ENCODE assay signal across 8 cellular contexts in the genomic region with DNA sequence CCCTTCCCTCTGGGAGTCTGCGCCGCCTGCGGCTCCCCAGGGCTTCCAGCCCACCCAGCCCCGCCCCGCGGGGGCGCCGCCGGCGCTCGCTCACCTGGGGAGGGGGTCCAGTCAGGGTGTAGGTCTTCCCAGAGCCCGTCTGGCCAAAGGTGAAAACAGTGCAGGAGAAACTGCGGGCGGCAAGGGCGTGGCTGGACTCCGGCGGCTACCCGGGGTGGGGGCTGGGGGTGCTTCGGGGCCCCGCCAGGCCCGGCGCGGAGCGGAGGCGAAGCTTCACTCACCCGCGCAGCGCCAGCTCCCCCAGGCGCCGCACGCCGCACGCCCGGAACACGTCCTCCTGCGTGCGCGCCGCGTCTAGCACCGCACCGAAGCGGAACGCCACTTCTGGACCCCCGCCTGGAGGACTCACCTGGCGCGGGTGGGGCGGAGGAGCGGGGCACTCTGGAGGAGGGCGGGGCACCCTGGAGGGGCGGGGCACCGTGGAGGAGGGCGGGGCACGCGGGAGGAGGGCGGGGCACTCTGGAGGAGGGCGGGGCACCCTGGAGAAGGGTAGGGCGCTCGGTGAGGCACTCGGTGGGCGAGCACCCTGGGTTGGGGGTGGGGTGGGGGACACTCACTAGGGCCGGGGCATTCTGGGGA. TPM values are rescaled to one million over a fixed set of nuclear protein-coding genes. Genes with fewer than 3 reads are reported as not detected.
DNase-seq lines count a peak whose midpoint lies in the region; ATAC-seq and TF ChIP-seq lines count a peak whose summit lies in the region.

No MANE protein-coding gene starts in this region.

- H3K4me3 Mint-ChIP-seq in activated CD8-positive, alpha-beta memory T cell treated with anti-CD3 and anti-CD28 coated beads, Interleukin-2, amount 10 ng/mL, durations not matched to agents 7 days and 5 days, result no peak overlapping the region
- H3K4me3 Mint-ChIP-seq in activated CD8-positive, alpha-beta T cell treated with anti-CD3 and anti-CD28 coated beads, Interleukin-2, amount 10 ng/mL, durations not matched to agents 7 days and 5 days, result no peak overlapping the region

- CTCF ChIA-PET in activated CD8-positive, alpha-beta memory T cell treated with anti-CD3 and anti-CD28 coated beads, Interleukin-2, amount 10 ng/mL, durations not matched to agents 7 days and 5 days (lab: Charles Lee), result interaction anchor here (1.1 to 3.2 kb wide), 2 partner anchors 15 kb away, joined by 3 to 13 read pairs; no protein-coding TSS in a partner anchor
- CTCF ChIA-PET in activated CD8-positive, alpha-beta T cell treated with anti-CD3 and anti-CD28 coated beads, Interleukin-2, amount 10 ng/mL, durations not matched to agents 7 days and 5 days (lab: Charles Lee), result interaction anchor here (1.6 to 1.8 kb wide), 2 partner anchors 10 to 16 kb away, joined by 5 to 7 read pairs; no protein-coding TSS in a partner anchor

- H3K4me1 Mint-ChIP-seq in activated CD8-positive, alpha-beta memory T cell treated with anti-CD3 and anti-CD28 coated beads, Interleukin-2, amount 10 ng/mL, durations not matched to agents 7 days and 5 days, result no peaks in the 10 kb centered on the region
- H3K4me1 Mint-ChIP-seq in activated CD8-positive, alpha-beta T cell treated with anti-CD3 and anti-CD28 coated beads, Interleukin-2, amount 10 ng/mL, durations not matched to agents 7 days and 5 days (ENCODE audit: low read depth), result no peaks in the 10 kb centered on the region

- no peaks in the 10 kb centered on the region for H3K36me3 Mint-ChIP-seq in activated CD8-positive, alpha-beta memory T cell treated with anti-CD3 and anti-CD28 coated beads, Interleukin-2, amount 10 ng/mL, durations not matched to agents 7 days and 5 days
- no peaks in the 10 kb centered on the region for H3K36me3 Mint-ChIP-seq in activated CD8-positive, alpha-beta T cell treated with anti-CD3 and anti-CD28 coated beads, Interleukin-2, amount 10 ng/mL, durations not matched to agents 7 days and 5 days (ENCODE audit: low read depth)

- DNase-seq in activated CD8-positive, alpha-beta memory T cell treated with anti-CD3 and anti-CD28 coated beads, Interleukin-2, amount 10 ng/mL, durations not matched to agents 7 days and 5 days, result no peak
- DNase-seq in activated CD8-positive, alpha-beta memory T cell treated with anti-CD3 and anti-CD28 coated beads for 24 hours, result no peak
- DNase-seq in activated CD8-positive, alpha-beta T cell treated with anti-CD3 and anti-CD28 coated beads, Interleukin-2, amount 10 ng/mL, durations not matched to agents 7 days and 5 days, result peak; percentile 26
- DNase-seq in hepatocyte (ENCODE audit: low spot score), result peak; percentile 84
- DNase-seq in gastrocnemius medialis, result no peak
- DNase-seq in effector CD8-positive, alpha-beta T cell (lab: John Stamatoyannopoulos, UW), result no peak
- DNase-seq in GM10266 (ENCODE audit: extremely low spot score), result no peak
- no peak for DNase-seq in T-helper 9 cell

- intact Hi-C loops in gastrocnemius medialis (cut with DNase I; ENCODE audit: low total_unique reads), result no loop called here

- no peak for TF ChIP-seq CTCF in hepatocyte (IDR thresholded peaks at IDR 0.05; ENCODE audit: poor library complexity)
- TF ChIP-seq CTCF in gastrocnemius medialis (IDR thresholded peaks at IDR 0.05 in 4 of 5, conservative IDR thresholded peaks at IDR 0.05 in 1 of 5), result no peak
- no peak for TF ChIP-seq CTCF in GM10266 (IDR thresholded peaks at IDR 0.05; ENCODE audit: control insufficient read depth, insufficient read depth, low read depth, missing control alignments)

- peak; percentile 72 for ATAC-seq in activated CD8-positive, alpha-beta memory T cell treated with anti-CD3 and anti-CD28 coated beads, Interleukin-2, amount 10 ng/mL, durations not matched to agents 7 days and 5 days
- peak; percentile 70 for ATAC-seq in activated CD8-positive, alpha-beta T cell treated with anti-CD3 and anti-CD28 coated beads, Interleukin-2, amount 10 ng/mL, durations not matched to agents 7 days and 5 days
- peak; percentile 44 to 88 for ATAC-seq in gastrocnemius medialis

- H3K36me3 ChIP-seq in hepatocyte (replicated peaks; ENCODE audit: insufficient read depth, low read depth) (no peaks in the 10 kb centered on the region), gastrocnemius medialis (no peaks in the 10 kb centered on the region)

- H3K4me1 ChIP-seq in hepatocyte (ENCODE audit: insufficient read depth) (peaks cover 4% of the 10 kb centered on the region), gastrocnemius medialis (peaks cover 0 to 6% of the 10 kb centered on the region in 2 donors)

- 1% methylated on average over 14 of the region's 62 CpGs for WGBS in hepatocyte (ENCODE audit: low lambda C conversion rate, missing lambda C conversion rate)

- in situ Hi-C loops in gastrocnemius medialis (cut with MboI; ENCODE audit: low sequenced_read_pairs in 4 of 4), result no loop called here

- H3K9me3 ChIP-seq in hepatocyte (ENCODE audit: low read depth) (peaks cover 9% of the 10 kb centered on the region), gastrocnemius medialis (no peaks in the 10 kb centered on the region)

- TF ChIP-seq POLR2A in gastrocnemius medialis (IDR thresholded peaks at IDR 0.05), result no peak

- H3K9me2 ChIP-seq in hepatocyte (replicated peaks; ENCODE audit: insufficient read depth), result no peaks in the 10 kb centered on the region

- POLR2A ChIA-PET in activated CD8-positive, alpha-beta T cell treated with anti-CD3 and anti-CD28 coated beads, Interleukin-2, amount 10 ng/mL, durations not matched to agents 7 days and 5 days (lab: Charles Lee), result no interaction called here

- peaks cover 4% of the 10 kb centered on the region for H3K27me3 ChIP-seq in hepatocyte
- H3K27me3 ChIP-seq in gastrocnemius medialis, result peaks cover 11 to 20% (median 17%) of the 10 kb centered on the region in 3 donors

- H3K9me3 Mint-ChIP-seq in activated CD8-positive, alpha-beta memory T cell treated with anti-CD3 and anti-CD28 coated beads, Interleukin-2, amount 10 ng/mL, durations not matched to agents 7 days and 5 days (ENCODE audit: low read depth), result peaks cover 3% of the 10 kb centered on the region
- H3K9me3 Mint-ChIP-seq in activated CD8-positive, alpha-beta T cell treated with anti-CD3 and anti-CD28 coated beads, Interleukin-2, amount 10 ng/mL, durations not matched to agents 7 days and 5 days (ENCODE audit: insufficient read depth), result peaks cover 3% of the 10 kb centered on the region

- H3K27ac ChIP-seq in hepatocyte, result peak overlapping the region; percentile 80
- H3K27ac ChIP-seq in gastrocnemius medialis, result no peak overlapping the region

- H4K20me1 ChIP-seq in hepatocyte (ENCODE audit: insufficient read depth, poor library complexity, severe bottlenecking), result no peaks in the 10 kb centered on the region

- peak overlapping the region; percentile 66 for H2AFZ ChIP-seq in hepatocyte

- peaks cover 35% of the 10 kb centered on the region for H3K27me3 Mint-ChIP-seq in activated CD8-positive, alpha-beta memory T cell treated with anti-CD3 and anti-CD28 coated beads, Interleukin-2, amount 10 ng/mL, durations not matched to agents 7 days and 5 days
- peaks cover 31% of the 10 kb centered on the region for H3K27me3 Mint-ChIP-seq in activated CD8-positive, alpha-beta T cell treated with anti-CD3 and anti-CD28 coated beads, Interleukin-2, amount 10 ng/mL, durations not matched to agents 7 days and 5 days (ENCODE audit: low read depth)

- no peak overlapping the region for H3K27ac Mint-ChIP-seq in activated CD8-positive, alpha-beta memory T cell treated with anti-CD3 and anti-CD28 coated beads, Interleukin-2, amount 10 ng/mL, durations not matched to agents 7 days and 5 days
- H3K27ac Mint-ChIP-seq in activated CD8-positive, alpha-beta T cell treated with anti-CD3 and anti-CD28 coated beads, Interleukin-2, amount 10 ng/mL, durations not matched to agents 7 days and 5 days, result no peak overlapping the region

- H3K4me3 ChIP-seq in hepatocyte (peak overlapping the region; percentile 61), gastrocnemius medialis (peak overlapping the region; percentile 24 to 56 (median 50))

- peak overlapping the region; percentile 98 for H3K4me2 ChIP-seq in hepatocyte

- no peaks in the 10 kb centered on the region for H3K79me2 ChIP-seq in hepatocyte

RNA-seq across cellular contexts. Expression of a gene that starts 1.0 kb away (rescaled TPM):
- total RNA-seq in activated CD8-positive, alpha-beta memory T cell treated with anti-CD3 and anti-CD28 coated beads, Interleukin-2, amount 10 ng/mL, durations not matched to agents 7 days and 5 days, result not detected
- not detected for total RNA-seq in activated CD8-positive, alpha-beta T cell treated with anti-CD3 and anti-CD28 coated beads, Interleukin-2, amount 10 ng/mL, durations not matched to agents 7 days and 5 days
- total RNA-seq in hepatocyte, result 31.9 and 39.9 TPM in 2 replicates
- 96.5 and 97.3 TPM in 2 replicates for polyA plus RNA-seq in hepatocyte
- total RNA-seq in gastrocnemius medialis, result not detected

RNA-seq across cellular contexts. Expression of a gene that starts 20.0 kb away (rescaled TPM):
- not detected for total RNA-seq in activated CD8-positive, alpha-beta memory T cell treated with anti-CD3 and anti-CD28 coated beads, Interleukin-2, amount 10 ng/mL, durations not matched to agents 7 days and 5 days
- total RNA-seq in activated CD8-positive, alpha-beta T cell treated with anti-CD3 and anti-CD28 coated beads, Interleukin-2, amount 10 ng/mL, durations not matched to agents 7 days and 5 days, result not detected
- total RNA-seq in hepatocyte, result 713 and 736 TPM in 2 replicates
- polyA plus RNA-seq in hepatocyte, result 664 and 833 TPM in 2 replicates
- 1 to 10 TPM in 2 of 4 donors, not detected in 2; 3.2 to 7.2 TPM for total RNA-seq in gastrocnemius medialis

RNA-seq across cellular contexts. Expression of a gene that starts 57.2 kb away (rescaled TPM):
- total RNA-seq in activated CD8-positive, alpha-beta memory T cell treated with anti-CD3 and anti-CD28 coated beads, Interleukin-2, amount 10 ng/mL, durations not matched to agents 7 days and 5 days, result under 1 TPM; 0.15 to 0.30 TPM
- under 1 TPM; 0.47 to 0.99 TPM for total RNA-seq in activated CD8-positive, alpha-beta T cell treated with anti-CD3 and anti-CD28 coated beads, Interleukin-2, amount 10 ng/mL, durations not matched to agents 7 days and 5 days
- total RNA-seq in hepatocyte (30.8 and 47.0 TPM in 2 replicates), gastrocnemius medialis (1 to 10 TPM in 2 of 4 donors, under 1 TPM in 2; 0.42 to 1.4 (median 0.95) TPM)
- polyA plus RNA-seq in hepatocyte, result 44.6 and 55.2 TPM in 2 replicates

Comparison
In these comparisons a context has a peak if more than half of its experiments do, and no peak if none do; other contexts are left out.
1. DNase-seq: peak in activated CD8-positive, alpha-beta T cell treated with anti-CD3 and anti-CD28 coated beads, Interleukin-2, amount 10 ng/mL, durations not matched to agents 7 days and 5 days (single experiment) and hepatocyte (single experiment); none in activated CD8-positive, alpha-beta memory T cell treated with anti-CD3 and anti-CD28 coated beads, Interleukin-2, amount 10 ng/mL, durations not matched to agents 7 days and 5 days (single experiment), activated CD8-positive, alpha-beta memory T cell treated with anti-CD3 and anti-CD28 coated beads for 24 hours (single experiment), gastrocnemius medialis (0 of 2), effector CD8-positive, alpha-beta T cell (single experiment), GM10266 (single experiment) and T-helper 9 cell (single experiment).
2. RNA of a gene that starts 1.0 kb away (total RNA-seq): 31.9 to 39.9 TPM in hepatocyte; not detected in activated CD8-positive, alpha-beta memory T cell treated with anti-CD3 and anti-CD28 coated beads, Interleukin-2, amount 10 ng/mL, durations not matched to agents 7 days and 5 days, not detected in activated CD8-positive, alpha-beta T cell treated with anti-CD3 and anti-CD28 coated beads, Interleukin-2, amount 10 ng/mL, durations not matched to agents 7 days and 5 days and not detected in gastrocnemius medialis; every median in the first group is over 10 times any median in the second.
3. RNA of a gene that starts 20.0 kb away (total RNA-seq): 713 to 736 TPM in hepatocyte; 3.2 to 7.2 TPM in gastrocnemius medialis, not detected in activated CD8-positive, alpha-beta memory T cell treated with anti-CD3 and anti-CD28 coated beads, Interleukin-2, amount 10 ng/mL, durations not matched to agents 7 days and 5 days and not detected in activated CD8-positive, alpha-beta T cell treated with anti-CD3 and anti-CD28 coated beads, Interleukin-2, amount 10 ng/mL, durations not matched to agents 7 days and 5 days; every median in the first group is over 10 times any median in the second.
4. RNA of a gene that starts 57.2 kb away (total RNA-seq): 30.8 to 47.0 TPM in hepatocyte; 0.42 to 1.4 TPM in gastrocnemius medialis, 0.47 to 0.99 TPM in activated CD8-positive, alpha-beta T cell treated with anti-CD3 and anti-CD28 coated beads, Interleukin-2, amount 10 ng/mL, durations not matched to agents 7 days and 5 days and 0.15 to 0.30 TPM in activated CD8-positive, alpha-beta memory T cell treated with anti-CD3 and anti-CD28 coated beads, Interleukin-2, amount 10 ng/mL, durations not matched to agents 7 days and 5 days; every median in the first group is over 10 times any median in the second.
5. Peak in every context shown above with its lines, with median percentiles within 50 percentile points of each other: ATAC-seq.